9 cellular contexts compared by ENCODE assay signal in genomic region chr3:128487538-128487812, GRCh38. TPM values are rescaled to one million over a fixed set of nuclear protein-coding genes. Genes with fewer than 3 reads are reported as not detected.
A peak's percentile ranks its signal among the peaks of the same experiment; 100 is the strongest.
DNase-seq lines count a peak whose midpoint lies in the region; ATAC-seq and TF ChIP-seq lines count a peak whose summit lies in the region.
"Had no signal": no experiment of that assay in that cellular context is flagged by ENCODE, and none has a peak within 500 bp of the region (broad histone marks: within the 10 kb centered on the region; RNA-seq: fewer than 3 reads in every experiment).

No MANE protein-coding gene starts in this region.

- H3K9me3 ChIP-seq in DND-41 (ENCODE audit: insufficient read depth, low read length, severe bottlenecking): no peaks in the 10 kb centered on the region
- H3K9me3 ChIP-seq in SK-N-SH: no peaks in the 10 kb centered on the region
- H3K9me3 ChIP-seq: adrenal gland had no signal

- DNase-seq in DND-41 (no peak), SK-N-SH (no peak), fibroblast of villous mesenchyme (ENCODE audit: low read depth) (no peak), retinal pigment epithelial cell (ENCODE audit: low read depth) (no peak), ureter (ENCODE audit: low spot score) (no peak)

- H3K79me2 ChIP-seq in DND-41 (ENCODE audit: insufficient read depth, low read length): no peaks in the 10 kb centered on the region
- peaks cover 34% of the 10 kb centered on the region for H3K79me2 ChIP-seq in SK-N-SH (ENCODE audit: insufficient read depth)

- TF ChIP-seq CTCF in DND-41 (IDR thresholded peaks at IDR 0.05; ENCODE audit: borderline replicate concordance, extremely low read depth, low read length, poor library complexity, severe bottlenecking): no peak
- TF ChIP-seq CTCF in SK-N-SH (IDR thresholded peaks at IDR 0.05): no peak
- no peak for TF ChIP-seq CTCF in fibroblast of villous mesenchyme (IDR thresholded peaks at IDR 0.05; ENCODE audit: insufficient read depth, low read depth, low read length)
- no peak for TF ChIP-seq CTCF in retinal pigment epithelial cell (conservative IDR thresholded peaks at IDR 0.05; ENCODE audit: low read depth, low read length)

- CTCF ChIA-PET in SK-N-SH (lab: Yijun Ruan, JAX): interaction anchor here (0.8 to 13.1 kb wide), 5 partner anchors 8 to 97 kb away, joined by 3 to 177 read pairs (median 3); no protein-coding TSS in a partner anchor

- H2AFZ ChIP-seq in DND-41 (ENCODE audit: low read depth, low read length) (no peak overlapping the region), SK-N-SH (ENCODE audit: low read depth) (peak overlapping the region; percentile 88)

- H3K9ac ChIP-seq in DND-41 (ENCODE audit: low read depth, low read length) (no peak overlapping the region), SK-N-SH (peak overlapping the region; percentile 73)

- H3K4me1 ChIP-seq in DND-41 (ENCODE audit: insufficient read depth, low read length) (peaks cover 7% of the 10 kb centered on the region), SK-N-SH (ENCODE audit: control insufficient read depth in 1 of 2, insufficient read depth in 2 of 2, low read depth in 1 of 2, low read length in 1 of 2) (peaks cover 7 to 12% of the 10 kb centered on the region in 2 experiments; a peak in 3 of 4 replicates)

- no peaks in the 10 kb centered on the region for H3K9me2 ChIP-seq in SK-N-SH

- no peak for TF ChIP-seq RAD21 in SK-N-SH (IDR thresholded peaks at IDR 0.05; ENCODE audit: low read length)

- H3K27ac ChIP-seq in DND-41 (ENCODE audit: low read length) (no peak overlapping the region), SK-N-SH (ENCODE audit: low read depth in 2 of 2, low read length in 1 of 2) (peak overlapping the region; percentile 21 to 97; a peak in 3 of 4 replicates)

- no peak for TF ChIP-seq EP300 in SK-N-SH (IDR thresholded peaks at IDR 0.05; ENCODE audit: borderline replicate concordance in 1 of 2, low read depth in 1 of 2, low read length in 1 of 2)

- peak overlapping the region; percentile 62 for H3K4me2 ChIP-seq in DND-41 (ENCODE audit: insufficient read depth, low read length)
- peak overlapping the region; percentile 99 for H3K4me2 ChIP-seq in SK-N-SH

- peaks cover 11% of the 10 kb centered on the region for H4K20me1 ChIP-seq in DND-41 (ENCODE audit: insufficient read depth, low read length)
- peaks cover 19% of the 10 kb centered on the region; the same call in 1 of the 2 replicates for H4K20me1 ChIP-seq in SK-N-SH (ENCODE audit: insufficient read depth)

- no peaks in the 10 kb centered on the region for H3K36me3 ChIP-seq in DND-41 (ENCODE audit: insufficient read depth, low read length)
- peaks cover 4 to 6% of the 10 kb centered on the region in 2 experiments for H3K36me3 ChIP-seq in SK-N-SH (replicated peaks in 1 of 2; ENCODE audit: control insufficient read depth in 1 of 2, insufficient read depth in 2 of 2, low read length in 1 of 2)
- H3K36me3 ChIP-seq: adrenal gland had no signal

- 0% methylated on average over 3 of the region's 18 CpGs for WGBS in SK-N-SH (ENCODE audit: low lambda C conversion rate)

- ATAC-seq in DND-41 (ENCODE audit: insufficient read depth, low read depth) (peak; percentile 33; the same call in 1 of the 3 replicates), HG02571 (IDR thresholded peaks at IDR 0.05; ENCODE audit: unreplicated experiment) (no peak), HG03354 (IDR thresholded peaks at IDR 0.05; ENCODE audit: poor library complexity, severe bottlenecking, unreplicated experiment) (no peak), HG03442 (IDR thresholded peaks at IDR 0.05; ENCODE audit: unreplicated experiment) (no peak)

- H3K27me3 ChIP-seq in DND-41 (ENCODE audit: insufficient read depth, low read length, poor library complexity): peaks cover 56% of the 10 kb centered on the region
- peaks cover 19% of the 10 kb centered on the region; the same call in 1 of the 2 replicates for H3K27me3 ChIP-seq in SK-N-SH (ENCODE audit: insufficient read depth)

- no peak overlapping the region for H3K4me3 ChIP-seq in DND-41 (ENCODE audit: low read depth in 1 of 2, low read length in 2 of 2)
- H3K4me3 ChIP-seq in SK-N-SH (ENCODE audit: low read depth in 2 of 2, low read length in 1 of 2): peak overlapping the region; percentile 75 to 77
- H3K4me3 ChIP-seq in fibroblast of villous mesenchyme (ENCODE audit: low read depth, low read length): peak overlapping the region; percentile 85
- H3K4me3 ChIP-seq in retinal pigment epithelial cell (ENCODE audit: low read length): peak overlapping the region; percentile 84

- peaks cover under 1% of the 10 kb centered on the region for H3F3A ChIP-seq in SK-N-SH (replicated peaks; ENCODE audit: insufficient read depth)

- POLR2A ChIA-PET in SK-N-SH (lab: Yijun Ruan, JAX): interaction anchor here (0.8 to 3.6 kb wide), 9 partner anchors 9 to 209 kb away, joined by 3 to 18 read pairs (median 5); no protein-coding TSS in a partner anchor

TF ChIP-seq in SK-N-SH, 30 proteins besides CTCF, POLR2A, EP300 and RAD21:
- TF ChIP-seq CHD2 (IDR thresholded peaks at IDR 0.05; ENCODE audit: low read length, partially characterized antibody) (no peak), JUND (IDR thresholded peaks at IDR 0.05) (no peak), FOSL2 (IDR thresholded peaks at IDR 0.05; ENCODE audit: borderline replicate concordance, low read depth) (no peak)

RNA-seq across cellular contexts. Expression of gene GATA2, which starts 5.5 kb away (rescaled TPM):
- 5.5 and 6.8 TPM in 2 replicates for polyA plus RNA-seq in SK-N-SH (2012; rRNA removed)
- polyA plus RNA-seq in SK-N-SH (2012; cell fraction: cytosol; rRNA removed): 7.0 and 13.4 TPM in 2 replicates
- 10.6 and 18.0 TPM in 2 replicates for polyA plus RNA-seq in SK-N-SH (2012; cell fraction: nucleus; rRNA removed)
- total RNA-seq in fibroblast of villous mesenchyme: 26.7 and 41.0 TPM in 2 replicates
- total RNA-seq in ureter: 57.8 TPM

RNA-seq across cellular contexts. Expression of gene DNAJB8, which starts 20.8 kb away (rescaled TPM):
- not detected in 2 replicates for polyA plus RNA-seq in SK-N-SH (2012; rRNA removed)
- not detected in 2 replicates for polyA plus RNA-seq in SK-N-SH (2012; cell fraction: cytosol; rRNA removed)
- polyA plus RNA-seq in SK-N-SH (2012; cell fraction: nucleus; rRNA removed): not detected in 2 replicates
- total RNA-seq in fibroblast of villous mesenchyme: not detected in 2 replicates
- total RNA-seq in ureter: not detected
- total RNA-seq: adrenal gland had no signal
- polyA plus RNA-seq: adrenal gland had no signal

Comparison
In these comparisons a context has a peak if more than half of its experiments do, and no peak if none do; other contexts are left out.
1. H3K4me3 ChIP-seq: peak in SK-N-SH (2 of 2), fibroblast of villous mesenchyme (single experiment) and retinal pigment epithelial cell (single experiment); none in DND-41 (0 of 2).